In the genomic region with DNA sequence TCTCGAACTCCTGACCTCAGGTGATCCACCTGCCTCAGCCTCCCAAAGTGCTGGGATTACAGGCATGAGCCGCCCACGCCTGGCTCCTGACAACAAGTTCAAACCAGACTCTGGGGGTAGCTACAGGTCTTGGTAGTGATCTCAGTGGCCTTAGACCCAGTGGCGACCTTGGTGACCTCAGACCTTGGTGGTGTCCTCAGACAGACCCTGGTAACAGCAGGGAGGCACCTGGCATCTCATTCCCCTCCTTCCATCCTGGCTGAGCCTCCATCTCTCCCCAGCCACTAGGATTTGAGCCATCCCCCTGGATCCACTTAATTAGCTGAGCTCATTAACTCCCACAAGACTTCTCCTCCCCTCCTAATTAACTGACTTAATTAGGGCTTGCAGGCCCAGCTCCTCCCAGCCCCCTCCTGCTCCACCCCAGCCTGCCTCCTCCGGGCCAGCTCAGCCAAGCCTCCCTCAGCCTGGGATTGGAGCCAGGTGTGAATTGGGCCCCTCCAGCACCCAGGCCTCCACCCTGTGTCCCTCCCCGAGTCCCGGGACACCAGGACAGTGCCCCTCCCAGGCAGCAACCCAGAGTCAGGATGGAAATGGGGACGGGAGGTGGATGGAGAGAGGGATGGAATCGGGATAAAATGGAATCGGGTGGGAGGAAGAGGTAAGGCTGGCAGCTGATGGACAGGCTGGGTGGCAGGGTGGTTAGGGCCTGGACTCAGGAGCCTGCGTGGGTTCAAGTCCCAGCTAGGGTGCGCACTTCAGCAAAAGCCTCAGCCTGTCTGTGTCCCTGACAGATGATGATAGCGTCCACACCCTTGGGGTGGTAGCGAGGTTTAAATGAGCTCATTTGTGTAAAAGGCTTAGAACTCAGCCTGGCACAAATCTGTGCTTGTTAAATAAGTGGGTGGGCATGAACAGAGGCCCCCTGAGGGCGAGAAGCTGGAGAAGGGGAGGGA, we compare ENCODE assay signal across 21 cellular contexts. TPM values are rescaled to one million over a fixed set of nuclear protein-coding genes. Genes with fewer than 3 reads are reported as not detected.
DNase-seq lines count a peak whose midpoint lies in the region; ATAC-seq and TF ChIP-seq lines count a peak whose summit lies in the region.
"Had no signal": no experiment of that assay in that cellular context is flagged by ENCODE, and none has a peak within 500 bp of the region (broad histone marks: within the 10 kb centered on the region; RNA-seq: fewer than 3 reads in every experiment).

No MANE protein-coding gene starts in this region.

- in situ Hi-C loops in gastrocnemius medialis (cut with MboI; ENCODE audit: low sequenced_read_pairs in 4 of 4) = loop anchor here in 1 of 4 donors (5.0 kb wide), 1 partner anchor 36 kb away; no protein-coding TSS in a partner anchor

- no peaks in the 10 kb centered on the region for H3K9me3 ChIP-seq in HEK293 (ENCODE audit: control insufficient read depth, insufficient read depth, low read depth, low read length)
- H3K9me3 ChIP-seq in WERI-Rb-1 (ENCODE audit: severe bottlenecking) = no peaks in the 10 kb centered on the region
- H3K9me3 ChIP-seq in gastrocnemius medialis = no peaks in the 10 kb centered on the region
- H3K9me3 ChIP-seq: right lobe of liver had no signal

- peaks cover 29% of the 10 kb centered on the region for H3K4me1 Mint-ChIP-seq in activated CD8-positive, alpha-beta T cell treated with anti-CD3 and anti-CD28 coated beads for 36 hours (ENCODE audit: low read depth)
- peaks cover 32% of the 10 kb centered on the region for H3K4me1 Mint-ChIP-seq in activated CD8-positive, alpha-beta T cell treated with anti-CD3 and anti-CD28 coated beads, Interleukin-2, amount 10 ng/mL, durations not matched to agents 7 days and 5 days (ENCODE audit: low read depth)
- H3K4me1 Mint-ChIP-seq in Calu3 (ENCODE audit: low read depth, unreplicated experiment) = peaks cover 14% of the 10 kb centered on the region

- peaks cover 14% of the 10 kb centered on the region for H3K27me3 ChIP-seq in WERI-Rb-1 (ENCODE audit: insufficient read depth, low read depth, severe bottlenecking)
- no peaks in the 10 kb centered on the region for H3K27me3 ChIP-seq in gastrocnemius medialis
- H3K27me3 ChIP-seq: right lobe of liver had no signal

- H3K27ac ChIP-seq in HEK293 (ENCODE audit: extremely low read depth, low read depth, low read length) = no peak overlapping the region
- H3K27ac ChIP-seq in WERI-Rb-1 = no peak overlapping the region
- peak overlapping the region; percentile 8 to 63 (median 37) for H3K27ac ChIP-seq in gastrocnemius medialis
- H3K27ac ChIP-seq: PC-9, right lobe of liver had no signal

- H3K36me3 Mint-ChIP-seq in activated CD8-positive, alpha-beta T cell treated with anti-CD3 and anti-CD28 coated beads for 36 hours (ENCODE audit: low read depth) = no peaks in the 10 kb centered on the region
- H3K36me3 Mint-ChIP-seq in activated CD8-positive, alpha-beta T cell treated with anti-CD3 and anti-CD28 coated beads, Interleukin-2, amount 10 ng/mL, durations not matched to agents 7 days and 5 days (ENCODE audit: low read depth) = no peaks in the 10 kb centered on the region
- H3K36me3 Mint-ChIP-seq in Calu3 (ENCODE audit: insufficient read depth, unreplicated experiment) = peaks cover 8% of the 10 kb centered on the region
- H3K36me3 Mint-ChIP-seq: CD14-positive monocyte had no signal

- intact Hi-C loops in activated CD8-positive, alpha-beta T cell treated with anti-CD3 and anti-CD28 coated beads for 36 hours (cut with micrococcal nuclease) = no loop called here
- intact Hi-C loops in gastrocnemius medialis (cut with DNase I; ENCODE audit: low total_unique reads) = no loop called here
- intact Hi-C loops in posterior vena cava (cut with DNase I) = loop anchor here in 1 of 2 donors (5.0 kb wide), 1 partner anchor 699 kb away; no protein-coding TSS in a partner anchor
- intact Hi-C loops in Calu3 (cut with micrococcal nuclease; ENCODE audit: unreplicated experiment) = no loop called here

- H3K4me1 ChIP-seq in HEK293 (ENCODE audit: control insufficient read depth, insufficient read depth, low read length) (no peaks in the 10 kb centered on the region), gastrocnemius medialis (peaks cover 12 to 25% of the 10 kb centered on the region in 2 donors)

- peak; percentile 35 for DNase-seq in activated CD8-positive, alpha-beta T cell treated with anti-CD3 and anti-CD28 coated beads for 36 hours
- DNase-seq in activated CD8-positive, alpha-beta T cell treated with anti-CD3 and anti-CD28 coated beads, Interleukin-2, amount 10 ng/mL, durations not matched to agents 7 days and 5 days = no peak
- DNase-seq in WERI-Rb-1 = no peak
- no peak for DNase-seq in gastrocnemius medialis
- no peak for DNase-seq in stimulated activated CD4-positive, alpha-beta T cell treated with anti-CD3 and anti-CD28 coated beads, Interleukin-12 subunit alpha, Interleukin-12 subunit beta, amount 100 ng/mL, for 4 hours
- no peak for DNase-seq in posterior vena cava (ENCODE audit: low spot score)
- no peak for DNase-seq in Calu3
- DNase-seq: activated CD4-positive, alpha-beta T cell treated with anti-CD3 and anti-CD28 coated beads, Interleukin-2, amount 50 U/mL, for 48 hours; activated naive CD4-positive, alpha-beta T cell; activated T-cell treated with anti-CD3 and anti-CD28 coated beads, Interleukin-2, amount 50 U/mL, for 1 hour; HCEC 1CT; kidney; NCI-H1436 treated with DMSO at 0.1 percent for 48 hours; NCI-H748 treated with DMSO at 0.1 percent for 48 hours; right lobe of liver; SIG-M5 had no signal

- no peak for TF ChIP-seq CTCF in activated CD8-positive, alpha-beta T cell treated with anti-CD3 and anti-CD28 coated beads for 36 hours (IDR thresholded peaks at IDR 0.05)
- 0 out of 2 replicates have a peak, but pooled peaks have one; percentile 15 for TF ChIP-seq CTCF in HEK293 (tag by site-specific recombination; IDR thresholded peaks at IDR 0.05)
- TF ChIP-seq CTCF in WERI-Rb-1 (IDR thresholded peaks at IDR 0.05; ENCODE audit: low read depth, low read length) = peak; percentile 28; the same call in 1 of the 2 replicates
- TF ChIP-seq CTCF in gastrocnemius medialis (IDR thresholded peaks at IDR 0.05 in 4 of 5, conservative IDR thresholded peaks at IDR 0.05 in 1 of 5) = no peak
- TF ChIP-seq CTCF in Calu3 (IDR thresholded peaks at IDR 0.05; ENCODE audit: unreplicated experiment) = no peak

- H3K27ac Mint-ChIP-seq in activated CD8-positive, alpha-beta T cell treated with anti-CD3 and anti-CD28 coated beads for 36 hours = no peak overlapping the region
- no peak overlapping the region for H3K27ac Mint-ChIP-seq in activated CD8-positive, alpha-beta T cell treated with anti-CD3 and anti-CD28 coated beads, Interleukin-2, amount 10 ng/mL, durations not matched to agents 7 days and 5 days
- no peak overlapping the region for H3K27ac Mint-ChIP-seq in Calu3 (ENCODE audit: unreplicated experiment)

- H3K9me3 Mint-ChIP-seq in activated CD8-positive, alpha-beta T cell treated with anti-CD3 and anti-CD28 coated beads for 36 hours = no peaks in the 10 kb centered on the region
- H3K9me3 Mint-ChIP-seq in activated CD8-positive, alpha-beta T cell treated with anti-CD3 and anti-CD28 coated beads, Interleukin-2, amount 10 ng/mL, durations not matched to agents 7 days and 5 days (ENCODE audit: insufficient read depth) = no peaks in the 10 kb centered on the region
- H3K9me3 Mint-ChIP-seq in Calu3 (ENCODE audit: low read depth, unreplicated experiment) = no peaks in the 10 kb centered on the region

- no peak for TF ChIP-seq POLR2A in gastrocnemius medialis (IDR thresholded peaks at IDR 0.05)

- BruUV-seq in Calu3 (replicated peaks; lab: Mats Ljungman, UMichigan) = no TSS peak

- ATAC-seq in activated CD8-positive, alpha-beta T cell treated with anti-CD3 and anti-CD28 coated beads for 36 hours = no peak
- no peak for ATAC-seq in activated CD8-positive, alpha-beta T cell treated with anti-CD3 and anti-CD28 coated beads, Interleukin-2, amount 10 ng/mL, durations not matched to agents 7 days and 5 days
- no peak for ATAC-seq in gastrocnemius medialis
- ATAC-seq: right lobe of liver had no signal

- POLR2A ChIA-PET in activated CD8-positive, alpha-beta T cell treated with anti-CD3 and anti-CD28 coated beads for 36 hours (lab: Charles Lee) = interaction anchor here (0.8 to 2.6 kb wide), 4 partner anchors 10 to 31 kb away, joined by 3 to 7 read pairs (median 3); no protein-coding TSS in a partner anchor
- POLR2A ChIA-PET in activated CD8-positive, alpha-beta T cell treated with anti-CD3 and anti-CD28 coated beads, Interleukin-2, amount 10 ng/mL, durations not matched to agents 7 days and 5 days (lab: Charles Lee) = interaction anchor here (0.5 to 1.3 kb wide), 3 partner anchors 12 to 70 kb away, joined by 4 read pairs; a partner anchor contains a TSS
- POLR2A ChIA-PET in HEK293 (lab: Yijun Ruan, JAX) = no interaction called here

- H3K4me3 Mint-ChIP-seq in activated CD8-positive, alpha-beta T cell treated with anti-CD3 and anti-CD28 coated beads for 36 hours = no peak overlapping the region
- no peak overlapping the region for H3K4me3 Mint-ChIP-seq in activated CD8-positive, alpha-beta T cell treated with anti-CD3 and anti-CD28 coated beads, Interleukin-2, amount 10 ng/mL, durations not matched to agents 7 days and 5 days
- no peak overlapping the region for H3K4me3 Mint-ChIP-seq in Calu3 (ENCODE audit: low read depth, unreplicated experiment)
- H3K4me3 Mint-ChIP-seq: CD14-positive monocyte had no signal

- H3K4me3 ChIP-seq in HEK293 (ENCODE audit: low read depth, low read length) (no peak overlapping the region), WERI-Rb-1 (ENCODE audit: low read depth, low read length) (no peak overlapping the region), gastrocnemius medialis (no peak overlapping the region)
- H3K4me3 ChIP-seq: PC-9, right lobe of liver had no signal

- CTCF ChIA-PET in activated CD8-positive, alpha-beta T cell treated with anti-CD3 and anti-CD28 coated beads for 36 hours (lab: Charles Lee) = interaction anchor here (1.4 to 15.9 kb wide), 5 partner anchors 17 to 63 kb away, joined by 3 to 259 read pairs (median 4); no protein-coding TSS in a partner anchor
- CTCF ChIA-PET in activated CD8-positive, alpha-beta T cell treated with anti-CD3 and anti-CD28 coated beads, Interleukin-2, amount 10 ng/mL, durations not matched to agents 7 days and 5 days (lab: Charles Lee) = interaction anchor here (1.2 to 10.1 kb wide), 5 partner anchors 11 to 37 kb away, joined by 3 to 207 read pairs (median 8); a partner anchor contains a TSS
- CTCF ChIA-PET in HEK293 (lab: Yijun Ruan, JAX) (interaction anchor here (0.5 to 8.1 kb wide), 6 partner anchors 11 to 67 kb away, joined by 3 to 125 read pairs (median 4); a partner anchor contains a TSS), Calu3 (lab: Charles Lee) (interaction anchor here (0.5 to 2.3 kb wide), 5 partner anchors 10 to 140 kb away, joined by 3 to 7 read pairs (median 4); no protein-coding TSS in a partner anchor)

- H3K36me3 ChIP-seq in HEK293 (ENCODE audit: control insufficient read depth in 2 of 2, insufficient read depth in 1 of 2, low read length in 2 of 2) (peaks cover 0 to 5% of the 10 kb centered on the region in 2 experiments; a peak in 1 of 3 replicates), WERI-Rb-1 (peaks cover 4% of the 10 kb centered on the region; the same call in 1 of the 2 replicates), gastrocnemius medialis (no peaks in the 10 kb centered on the region)
- H3K36me3 ChIP-seq: right lobe of liver had no signal

- no peaks in the 10 kb centered on the region for H3K27me3 Mint-ChIP-seq in activated CD8-positive, alpha-beta T cell treated with anti-CD3 and anti-CD28 coated beads for 36 hours
- no peaks in the 10 kb centered on the region for H3K27me3 Mint-ChIP-seq in activated CD8-positive, alpha-beta T cell treated with anti-CD3 and anti-CD28 coated beads, Interleukin-2, amount 10 ng/mL, durations not matched to agents 7 days and 5 days (ENCODE audit: low read depth)
- peaks cover 51% of the 10 kb centered on the region for H3K27me3 Mint-ChIP-seq in Calu3 (ENCODE audit: unreplicated experiment)

RNA-seq across cellular contexts. Expression of a gene that starts 11.2 kb away (rescaled TPM):
- 10 to 100 TPM; 35.3 to 35.9 TPM for total RNA-seq in activated CD8-positive, alpha-beta T cell treated with anti-CD3 and anti-CD28 coated beads for 36 hours
- 10 to 100 TPM; 10.0 to 10.7 TPM for total RNA-seq in activated CD8-positive, alpha-beta T cell treated with anti-CD3 and anti-CD28 coated beads, Interleukin-2, amount 10 ng/mL, durations not matched to agents 7 days and 5 days
- total RNA-seq in gastrocnemius medialis (1 to 10 TPM; 1.8 to 6.4 (median 4.5) TPM), posterior vena cava (under 1 TPM; 0.05 to 0.09 TPM), Calu3 (2022) (4.4 and 4.9 TPM in 2 replicates)
- total RNA-seq: fibroblast of villous mesenchyme, lung microvascular endothelial cell had no signal

Comparison
In these comparisons a context has a peak if more than half of its experiments do, and no peak if none do; other contexts are left out.
1. CTCF ChIP-seq: peak in HEK293 (single experiment) and WERI-Rb-1 (single experiment); none in activated CD8-positive, alpha-beta T cell treated with anti-CD3 and anti-CD28 coated beads for 36 hours (single experiment), gastrocnemius medialis (0 of 5) and Calu3 (single experiment).
2. H3K27ac ChIP-seq: peak in gastrocnemius medialis (4 of 4); none in HEK293 (single experiment) and WERI-Rb-1 (single experiment).